13 cellular contexts compared by ENCODE assay signal in genomic region chr22:26885441-26886261, GRCh38.
A peak's percentile ranks its signal among the peaks of the same experiment; 100 is the strongest.
DNase-seq lines count a peak whose midpoint lies in the region; ATAC-seq and TF ChIP-seq lines count a peak whose summit lies in the region.
"Had no signal": no experiment of that assay in that cellular context is flagged by ENCODE, and none has a peak within 500 bp of the region (broad histone marks: within the 10 kb centered on the region; RNA-seq: fewer than 3 reads in every experiment).

No MANE protein-coding gene starts in this region.

- peaks cover 11 to 38% (median 31%) of the 10 kb centered on the region in 10 experiments for H3K4me1 ChIP-seq in BLaER1 treated with 17β-estradiol and CSF1 and Interleukin-3, amounts not matched to agents 10 nM and 100 nM
- peaks cover 0 to 28% (median 18%) of the 10 kb centered on the region in 4 donors for H3K4me1 ChIP-seq in esophagus muscularis mucosa
- peaks cover 33% of the 10 kb centered on the region for H3K4me1 ChIP-seq in skeletal muscle satellite cell (ENCODE audit: control insufficient read depth, insufficient read depth, low read length)
- H3K4me1 ChIP-seq in SK-N-SH (ENCODE audit: control insufficient read depth in 1 of 2, insufficient read depth in 2 of 2, low read depth in 1 of 2, low read length in 1 of 2): peaks cover 0 to 18% of the 10 kb centered on the region in 2 experiments; a peak in 2 of 4 replicates

- peak overlapping the region in 10 of 11 experiments; percentile 3 to 80 (median 64); a peak in 18 of 22 replicates for H3K4me2 ChIP-seq in BLaER1 treated with 17β-estradiol and CSF1 and Interleukin-3, amounts not matched to agents 10 nM and 100 nM
- H3K4me2 ChIP-seq in skeletal muscle satellite cell (ENCODE audit: low read length) (no peak overlapping the region), SK-N-SH (no peak overlapping the region)

- no peak overlapping the region for H3K4me3 ChIP-seq in BLaER1 treated with 17β-estradiol and CSF1 and Interleukin-3, amounts not matched to agents 10 nM and 100 nM
- H3K4me3 ChIP-seq in esophagus muscularis mucosa (no peak overlapping the region), skeletal muscle satellite cell (ENCODE audit: low read length) (no peak overlapping the region), SK-N-SH (ENCODE audit: low read depth in 2 of 2, low read length in 1 of 2) (no peak overlapping the region)

- WGBS in esophagus muscularis mucosa: 88% methylated on average over 1 of the region's 2 CpGs
- WGBS in SK-N-SH (ENCODE audit: low lambda C conversion rate): 80% methylated on average over 1 of the region's 2 CpGs

- H3K27ac ChIP-seq in BLaER1 treated with 17β-estradiol and CSF1 and Interleukin-3, amounts not matched to agents 10 nM and 100 nM: no peak overlapping the region
- no peak overlapping the region for H3K27ac ChIP-seq in esophagus muscularis mucosa (replicated peaks in 1 of 4)
- H3K27ac ChIP-seq in SK-N-SH (ENCODE audit: low read depth in 2 of 2, low read length in 1 of 2): no peak overlapping the region

- H3K9me3 ChIP-seq in BLaER1 treated with 17β-estradiol and CSF1 and Interleukin-3, amounts not matched to agents 10 nM and 100 nM (replicated peaks in 1 of 11): no peaks in the 10 kb centered on the region
- H3K9me3 ChIP-seq in esophagus muscularis mucosa (no peaks in the 10 kb centered on the region), skeletal muscle satellite cell (replicated peaks; ENCODE audit: low read length) (no peaks in the 10 kb centered on the region), SK-N-SH (no peaks in the 10 kb centered on the region)

- peak overlapping the region in 2 of 11 experiments; percentile 4 to 27; a peak in 1 of 22 replicates for H3K9ac ChIP-seq in BLaER1 treated with 17β-estradiol and CSF1 and Interleukin-3, amounts not matched to agents 10 nM and 100 nM
- peak overlapping the region; percentile 21 for H3K9ac ChIP-seq in skeletal muscle satellite cell (ENCODE audit: low read depth, low read length)
- H3K9ac ChIP-seq in SK-N-SH: no peak overlapping the region

- POLR2A ChIA-PET in SK-N-SH (lab: Yijun Ruan, JAX): no interaction called here

- DNase-seq in RPMI7951 (ENCODE audit: low read depth): peak; percentile 74
- peak; percentile 50 for DNase-seq in esophagus muscularis mucosa (ENCODE audit: extremely low spot score)
- no peak for DNase-seq in activated T-cell treated with anti-CD3 and anti-CD28 coated beads, Interleukin-2, amount 50 U/mL, for 48 hours
- no peak for DNase-seq in SK-N-SH
- no peak for DNase-seq in activated CD8-positive, alpha-beta memory T cell treated with anti-CD3 and anti-CD28 coated beads, Interleukin-2, amount 50 U/mL, for 48 hours
- DNase-seq: NCI-H2107, NCI-H345, NCI-H526 treated with DMSO at 0.1 percent for 48 hours, PC-3 had no signal

- TF ChIP-seq CTCF in esophagus muscularis mucosa (IDR thresholded peaks at IDR 0.05): no peak
- TF ChIP-seq CTCF in SK-N-SH (IDR thresholded peaks at IDR 0.05): no peak

- TF ChIP-seq POLR2A in esophagus muscularis mucosa (IDR thresholded peaks at IDR 0.05; ENCODE audit: low read depth): no peak

- ATAC-seq in HG02852 (IDR thresholded peaks at IDR 0.05; ENCODE audit: unreplicated experiment): no peak
- ATAC-seq: PC-3, Right ventricle myocardium inferior had no signal

- H3K9me2 ChIP-seq in SK-N-SH: no peaks in the 10 kb centered on the region

- TF ChIP-seq EP300 in esophagus muscularis mucosa (IDR thresholded peaks at IDR 0.05) (no peak), SK-N-SH (IDR thresholded peaks at IDR 0.05; ENCODE audit: borderline replicate concordance in 1 of 2, low read depth in 1 of 2, low read length in 1 of 2) (no peak)

- no peaks in the 10 kb centered on the region; a peak in 1 of 22 replicates for H4K20me1 ChIP-seq in BLaER1 treated with 17β-estradiol and CSF1 and Interleukin-3, amounts not matched to agents 10 nM and 100 nM
- H4K20me1 ChIP-seq in SK-N-SH (ENCODE audit: insufficient read depth): no peaks in the 10 kb centered on the region

- H2AFZ ChIP-seq in SK-N-SH (ENCODE audit: low read depth): no peak overlapping the region

- CTCF ChIA-PET in SK-N-SH (lab: Yijun Ruan, JAX): interaction anchor here (0.8 to 1.2 kb wide), 2 partner anchors 10 to 878 kb away, joined by 3 to 5 read pairs; no protein-coding TSS in a partner anchor

- intact Hi-C loops in esophagus muscularis mucosa (cut with DNase I): no loop called here

- TF ChIP-seq RAD21 in SK-N-SH (IDR thresholded peaks at IDR 0.05; ENCODE audit: low read length): no peak

- no peaks in the 10 kb centered on the region for H3K27me3 ChIP-seq in BLaER1 treated with 17β-estradiol and CSF1 and Interleukin-3, amounts not matched to agents 10 nM and 100 nM
- H3K27me3 ChIP-seq in esophagus muscularis mucosa: no peaks in the 10 kb centered on the region
- no peaks in the 10 kb centered on the region for H3K27me3 ChIP-seq in skeletal muscle satellite cell (ENCODE audit: control insufficient read depth, insufficient read depth, low read length)
- H3K27me3 ChIP-seq in SK-N-SH (ENCODE audit: insufficient read depth): no peaks in the 10 kb centered on the region

- no peaks in the 10 kb centered on the region for H3K36me3 ChIP-seq in BLaER1 treated with 17β-estradiol and CSF1 and Interleukin-3, amounts not matched to agents 10 nM and 100 nM
- H3K36me3 ChIP-seq in esophagus muscularis mucosa: no peaks in the 10 kb centered on the region
- H3K36me3 ChIP-seq in skeletal muscle satellite cell (ENCODE audit: insufficient read depth, low read length): no peaks in the 10 kb centered on the region
- no peaks in the 10 kb centered on the region for H3K36me3 ChIP-seq in SK-N-SH (replicated peaks in 1 of 2; ENCODE audit: control insufficient read depth in 1 of 2, insufficient read depth in 2 of 2, low read length in 1 of 2)

- H3F3A ChIP-seq in SK-N-SH (replicated peaks; ENCODE audit: insufficient read depth): peaks cover 15% of the 10 kb centered on the region

- H3K79me2 ChIP-seq in SK-N-SH (ENCODE audit: insufficient read depth): no peaks in the 10 kb centered on the region

TF ChIP-seq in SK-N-SH, 30 proteins besides CTCF, POLR2A, EP300 and RAD21 (continues in another document):
- TF ChIP-seq RXRA (IDR thresholded peaks at IDR 0.05; ENCODE audit: borderline replicate concordance, low read depth) (no peak), MAX (IDR thresholded peaks at IDR 0.05; ENCODE audit: low read depth) (no peak), TCF12 (IDR thresholded peaks at IDR 0.05) (no peak), CHD2 (IDR thresholded peaks at IDR 0.05; ENCODE audit: low read length, partially characterized antibody) (no peak), GABPA (IDR thresholded peaks at IDR 0.05; ENCODE audit: low read depth) (no peak), FOXM1 (IDR thresholded peaks at IDR 0.05; ENCODE audit: low read depth) (no peak), FOXJ3 (CRISPR knock-in tag; IDR thresholded peaks at IDR 0.05) (no peak), TAF1 (IDR thresholded peaks at IDR 0.05; ENCODE audit: borderline replicate concordance, low read depth, low read length) (no peak), MXI1 (IDR thresholded peaks at IDR 0.05; ENCODE audit: low read depth, low read length) (no peak), IRF3 (IDR thresholded peaks at IDR 0.05; ENCODE audit: low read depth, low read length) (no peak), POLR2AphosphoS5 (IDR thresholded peaks at IDR 0.05; ENCODE audit: low read depth, low read length) (no peak), YY1 (IDR thresholded peaks at IDR 0.05; ENCODE audit: low read depth) (no peak), NFIC (IDR thresholded peaks at IDR 0.05; ENCODE audit: borderline replicate concordance) (no peak), SIN3A (IDR thresholded peaks at IDR 0.05; ENCODE audit: borderline replicate concordance, low read depth, low read length) (no peak), SMC3 (IDR thresholded peaks at IDR 0.05; ENCODE audit: low read depth, low read length) (no peak)
- TF ChIP-seq, protein P1, sequence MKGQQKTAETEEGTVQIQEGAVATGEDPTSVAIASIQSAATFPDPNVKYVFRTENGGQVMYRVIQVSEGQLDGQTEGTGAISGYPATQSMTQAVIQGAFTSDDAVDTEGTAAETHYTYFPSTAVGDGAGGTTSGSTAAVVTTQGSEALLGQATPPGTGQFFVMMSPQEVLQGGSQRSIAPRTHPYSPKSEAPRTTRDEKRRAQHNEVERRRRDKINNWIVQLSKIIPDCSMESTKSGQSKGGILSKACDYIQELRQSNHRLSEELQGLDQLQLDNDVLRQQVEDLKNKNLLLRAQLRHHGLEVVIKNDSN (IDR thresholded peaks at IDR 0.05; ENCODE audit: borderline replicate concordance, low read depth): no peak
- TF ChIP-seq, protein P2, sequence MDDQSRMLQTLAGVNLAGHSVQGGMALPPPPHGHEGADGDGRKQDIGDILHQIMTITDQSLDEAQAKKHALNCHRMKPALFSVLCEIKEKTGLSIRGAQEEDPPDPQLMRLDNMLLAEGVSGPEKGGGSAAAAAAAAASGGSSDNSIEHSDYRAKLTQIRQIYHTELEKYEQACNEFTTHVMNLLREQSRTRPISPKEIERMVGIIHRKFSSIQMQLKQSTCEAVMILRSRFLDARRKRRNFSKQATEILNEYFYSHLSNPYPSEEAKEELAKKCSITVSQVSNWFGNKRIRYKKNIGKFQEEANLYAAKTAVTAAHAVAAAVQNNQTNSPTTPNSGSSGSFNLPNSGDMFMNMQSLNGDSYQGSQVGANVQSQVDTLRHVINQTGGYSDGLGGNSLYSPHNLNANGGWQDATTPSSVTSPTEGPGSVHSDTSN (IDR thresholded peaks at IDR 0.05): no peak

Comparison
In these comparisons a context has a peak if more than half of its experiments do, and no peak if none do; other contexts are left out.
1. H3K4me2 ChIP-seq: peak in BLaER1 treated with 17β-estradiol and CSF1 and Interleukin-3, amounts not matched to agents 10 nM and 100 nM (10 of 11); none in skeletal muscle satellite cell (single experiment) and SK-N-SH (single experiment).
2. DNase-seq: peak in RPMI7951 (single experiment) and esophagus muscularis mucosa (single experiment); none in activated T-cell treated with anti-CD3 and anti-CD28 coated beads, Interleukin-2, amount 50 U/mL, for 48 hours (0 of 2), SK-N-SH (single experiment) and activated CD8-positive, alpha-beta memory T cell treated with anti-CD3 and anti-CD28 coated beads, Interleukin-2, amount 50 U/mL, for 48 hours (single experiment).